ENCODE assay signal across 30 cellular contexts in genomic region chr7:133360201-133360600, GRCh38.
"Had no signal": no experiment of that assay in that cellular context is flagged by ENCODE, and none has a peak within 500 bp of the region (broad histone marks: within the 10 kb centered on the region; RNA-seq: fewer than 3 reads in every experiment).

No MANE protein-coding gene starts in this region.

- ATAC-seq: body of pancreas; heart left ventricle; left cardiac atrium; left ventricle myocardium superior; right lobe of liver; stimulated activated naive CD8-positive, alpha-beta T cell treated with anti-CD3 and anti-CD28 coated beads, Interleukin-15, Interleukin-2, amounts not matched to agents 100 U/mL and 50 U/mL, for 24 hours had no signal

- H3K27ac Mint-ChIP-seq: activated CD4-positive, alpha-beta memory T cell treated with anti-CD3 and anti-CD28 coated beads for 36 hours; activated CD4-positive, alpha-beta T cell treated with anti-CD3 and anti-CD28 coated beads, Interleukin-2, amount 10 ng/mL, durations not matched to agents 24 days and 14 days; activated naive CD4-positive, alpha-beta T cell treated with anti-CD3 and anti-CD28 coated beads for 36 hours; activated T-helper 1 cell treated with anti-CD3 and anti-CD28 coated beads, Interleukin-12 subunit alpha, Interleukin-12 subunit beta, Interleukin-2, Interleukin-4 antibody, amounts not matched to agents 30 ng/mL and 10 ng/mL and 1 ng/mL, durations not matched to agents 14 hours and 24 hours and 36 hours; nephron progenitor cell; progenitor cell of endocrine pancreas; T-helper 1 cell treated with Interleukin-12 subunit alpha and Interleukin-12 subunit beta and Interleukin-4 antibody, amounts not matched to agents 30 μg/mL and 1 μg/mL, for 36 hours had no signal

- DNase-seq: activated CD4-positive, alpha-beta memory T cell treated with anti-CD3 and anti-CD28 coated beads for 36 hours; activated CD4-positive, alpha-beta T cell treated with anti-CD3 and anti-CD28 coated beads, Interleukin-2, amount 10 ng/mL, durations not matched to agents 24 days and 14 days; activated CD4-positive, CD25-positive, alpha-beta regulatory T cell treated with anti-CD3 and anti-CD28 coated beads, Interleukin-2, amount 50 U/mL, for 72 hours; activated CD8-positive, alpha-beta memory T cell treated with anti-CD3 and anti-CD28 coated beads, Interleukin-2, amount 50 U/mL, for 4 hours; activated effector memory CD4-positive, alpha-beta T cell treated with anti-CD3 and anti-CD28 coated beads, Interleukin-2, amount 50 U/mL, for 16 hours; activated naive CD4-positive, alpha-beta T cell treated with anti-CD3 and anti-CD28 coated beads for 36 hours; activated T-cell treated with anti-CD3 and anti-CD28 coated beads, Interleukin-2, amount 50 U/mL, for 1 hour; anterior cingulate cortex; body of pancreas; colonic mucosa; dorsolateral prefrontal cortex; effector memory CD4-positive, alpha-beta T cell; heart left ventricle; hypothalamus; left cardiac atrium; left ventricle myocardium superior; nephron progenitor cell; ovary; right lobe of liver; stimulated activated CD4-positive, alpha-beta T cell treated with anti-CD3 and anti-CD28 coated beads, Interleukin-2, amount 100 ng/mL, for 48 hours; stimulated activated naive CD8-positive, alpha-beta T cell treated with anti-CD3 and anti-CD28 coated beads, Interleukin-15, Interleukin-2, amounts not matched to agents 100 U/mL and 50 U/mL, for 24 hours; SW 1271; T1000; testis; transverse colon; WERI-Rb-1 had no signal

- H3K4me1 Mint-ChIP-seq: nephron progenitor cell had no signal

- H3K9me3 Mint-ChIP-seq: activated CD4-positive, alpha-beta memory T cell treated with anti-CD3 and anti-CD28 coated beads for 36 hours; activated CD4-positive, alpha-beta T cell treated with anti-CD3 and anti-CD28 coated beads, Interleukin-2, amount 10 ng/mL, durations not matched to agents 24 days and 14 days; activated naive CD4-positive, alpha-beta T cell treated with anti-CD3 and anti-CD28 coated beads for 36 hours; activated T-helper 1 cell treated with anti-CD3 and anti-CD28 coated beads, Interleukin-12 subunit alpha, Interleukin-12 subunit beta, Interleukin-2, Interleukin-4 antibody, amounts not matched to agents 30 ng/mL and 10 ng/mL and 1 ng/mL, durations not matched to agents 14 hours and 24 hours and 36 hours; T-helper 1 cell treated with Interleukin-12 subunit alpha and Interleukin-12 subunit beta and Interleukin-4 antibody, amounts not matched to agents 30 μg/mL and 1 μg/mL, for 36 hours had no signal

- H3K27ac ChIP-seq: body of pancreas, colonic mucosa, dorsolateral prefrontal cortex, heart left ventricle, neutrophil, ovary, right lobe of liver, testis, transverse colon, WERI-Rb-1 had no signal

- H3K4me3 Mint-ChIP-seq: activated CD4-positive, alpha-beta memory T cell treated with anti-CD3 and anti-CD28 coated beads for 36 hours; activated CD4-positive, alpha-beta T cell treated with anti-CD3 and anti-CD28 coated beads, Interleukin-2, amount 10 ng/mL, durations not matched to agents 24 days and 14 days; activated naive CD4-positive, alpha-beta T cell treated with anti-CD3 and anti-CD28 coated beads for 36 hours; activated T-helper 1 cell treated with anti-CD3 and anti-CD28 coated beads, Interleukin-12 subunit alpha, Interleukin-12 subunit beta, Interleukin-2, Interleukin-4 antibody, amounts not matched to agents 30 ng/mL and 10 ng/mL and 1 ng/mL, durations not matched to agents 14 hours and 24 hours and 36 hours; nephron progenitor cell; T-helper 1 cell treated with Interleukin-12 subunit alpha and Interleukin-12 subunit beta and Interleukin-4 antibody, amounts not matched to agents 30 μg/mL and 1 μg/mL, for 36 hours had no signal

- H3K36me3 ChIP-seq: colonic mucosa, ovary, right lobe of liver, transverse colon, WERI-Rb-1 had no signal

- H3K9me3 ChIP-seq: body of pancreas, colonic mucosa, neutrophil, ovary, right lobe of liver, testis, transverse colon had no signal

- H3K27me3 ChIP-seq: body of pancreas, colonic mucosa, dorsolateral prefrontal cortex, heart left ventricle, neutrophil, ovary, right lobe of liver, testis, transverse colon had no signal

- H3K4me1 ChIP-seq: colonic mucosa, right lobe of liver had no signal

- H3K4me3 ChIP-seq: body of pancreas, colonic mucosa, dorsolateral prefrontal cortex, heart left ventricle, ovary, right lobe of liver, testis, transverse colon had no signal

- H3K27me3 Mint-ChIP-seq: activated CD4-positive, alpha-beta memory T cell treated with anti-CD3 and anti-CD28 coated beads for 36 hours; activated CD4-positive, alpha-beta T cell treated with anti-CD3 and anti-CD28 coated beads, Interleukin-2, amount 10 ng/mL, durations not matched to agents 24 days and 14 days; progenitor cell of endocrine pancreas had no signal
